In the genomic region with DNA sequence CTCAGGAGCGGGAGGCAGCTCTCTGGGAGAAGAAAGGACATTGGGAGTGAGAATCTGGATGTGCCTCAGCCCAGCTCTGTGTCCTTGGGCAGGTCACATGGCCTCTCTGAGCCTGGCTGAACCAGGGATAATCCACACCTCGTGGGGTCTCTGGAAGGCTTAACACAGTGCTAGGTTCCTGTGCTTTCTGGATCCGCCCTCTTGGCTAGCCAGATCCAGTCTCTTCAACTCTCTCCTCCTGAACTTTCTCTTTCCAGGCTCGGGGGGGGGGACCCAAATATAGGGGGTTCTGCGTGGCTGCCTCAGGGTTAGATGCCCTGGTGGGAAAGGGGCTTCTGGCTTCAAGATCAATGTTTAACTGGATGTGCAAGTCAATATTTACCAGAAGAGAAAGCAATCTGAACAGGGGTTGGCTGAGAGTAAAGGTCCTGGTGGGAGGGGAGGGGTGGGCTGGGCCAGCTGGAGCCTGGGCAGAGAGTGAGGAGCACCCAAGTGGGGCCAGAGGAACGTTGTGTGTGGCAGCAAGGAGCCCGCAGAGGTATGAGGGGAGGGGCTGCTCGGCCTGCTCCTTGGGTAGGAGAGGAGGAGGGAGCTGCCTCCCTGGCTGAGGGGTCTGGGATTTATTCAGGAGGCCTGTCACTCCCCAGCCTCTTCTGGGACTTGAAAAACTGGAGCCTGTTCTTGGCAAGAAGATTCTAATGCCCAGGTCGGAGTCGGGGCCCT, we compare ENCODE assay signal across 1 cellular context.
TF ChIP-seq lines count a peak whose summit lies in the region.

A gene (plus strand): TSS at position 501 of the 723 bp plus-strand sequence. CDS start 2,125 bp downstream, outside the sequence.

TF ChIP-seq in A549, 52 proteins besides CTCF, POLR2A, EP300 and RAD21 (continued from another document):
- TF ChIP-seq, protein P1, sequence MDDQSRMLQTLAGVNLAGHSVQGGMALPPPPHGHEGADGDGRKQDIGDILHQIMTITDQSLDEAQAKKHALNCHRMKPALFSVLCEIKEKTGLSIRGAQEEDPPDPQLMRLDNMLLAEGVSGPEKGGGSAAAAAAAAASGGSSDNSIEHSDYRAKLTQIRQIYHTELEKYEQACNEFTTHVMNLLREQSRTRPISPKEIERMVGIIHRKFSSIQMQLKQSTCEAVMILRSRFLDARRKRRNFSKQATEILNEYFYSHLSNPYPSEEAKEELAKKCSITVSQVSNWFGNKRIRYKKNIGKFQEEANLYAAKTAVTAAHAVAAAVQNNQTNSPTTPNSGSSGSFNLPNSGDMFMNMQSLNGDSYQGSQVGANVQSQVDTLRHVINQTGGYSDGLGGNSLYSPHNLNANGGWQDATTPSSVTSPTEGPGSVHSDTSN (IDR thresholded peaks at IDR 0.05) = no peak
- TF ChIP-seq ESRRA (IDR thresholded peaks at IDR 0.05; ENCODE audit: borderline replicate concordance, low read length) (no peak), HOXB5 (CRISPR knock-in tag; IDR thresholded peaks at IDR 0.05) (no peak), MYC (IDR thresholded peaks at IDR 0.05; ENCODE audit: borderline replicate concordance, low read length) (no peak), NR3C1 (IDR thresholded peaks at IDR 0.05) (no peak), KDM5A (IDR thresholded peaks at IDR 0.05) (no peak), PHF8 (IDR thresholded peaks at IDR 0.05; ENCODE audit: borderline replicate concordance, low read depth) (no peak)
- TF ChIP-seq, protein P2, sequence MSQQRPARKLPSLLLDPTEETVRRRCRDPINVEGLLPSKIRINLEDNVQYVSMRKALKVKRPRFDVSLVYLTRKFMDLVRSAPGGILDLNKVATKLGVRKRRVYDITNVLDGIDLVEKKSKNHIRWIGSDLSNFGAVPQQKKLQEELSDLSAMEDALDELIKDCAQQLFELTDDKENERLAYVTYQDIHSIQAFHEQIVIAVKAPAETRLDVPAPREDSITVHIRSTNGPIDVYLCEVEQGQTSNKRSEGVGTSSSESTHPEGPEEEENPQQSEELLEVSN (IDR thresholded peaks at IDR 0.05; ENCODE audit: borderline replicate concordance, low read depth) = no peak
- TF ChIP-seq, protein P3, sequence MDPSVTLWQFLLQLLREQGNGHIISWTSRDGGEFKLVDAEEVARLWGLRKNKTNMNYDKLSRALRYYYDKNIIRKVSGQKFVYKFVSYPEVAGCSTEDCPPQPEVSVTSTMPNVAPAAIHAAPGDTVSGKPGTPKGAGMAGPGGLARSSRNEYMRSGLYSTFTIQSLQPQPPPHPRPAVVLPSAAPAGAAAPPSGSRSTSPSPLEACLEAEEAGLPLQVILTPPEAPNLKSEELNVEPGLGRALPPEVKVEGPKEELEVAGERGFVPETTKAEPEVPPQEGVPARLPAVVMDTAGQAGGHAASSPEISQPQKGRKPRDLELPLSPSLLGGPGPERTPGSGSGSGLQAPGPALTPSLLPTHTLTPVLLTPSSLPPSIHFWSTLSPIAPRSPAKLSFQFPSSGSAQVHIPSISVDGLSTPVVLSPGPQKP (IDR thresholded peaks at IDR 0.05; ENCODE audit: low read depth, low read length) = no peak
- TF ChIP-seq, protein P4, sequence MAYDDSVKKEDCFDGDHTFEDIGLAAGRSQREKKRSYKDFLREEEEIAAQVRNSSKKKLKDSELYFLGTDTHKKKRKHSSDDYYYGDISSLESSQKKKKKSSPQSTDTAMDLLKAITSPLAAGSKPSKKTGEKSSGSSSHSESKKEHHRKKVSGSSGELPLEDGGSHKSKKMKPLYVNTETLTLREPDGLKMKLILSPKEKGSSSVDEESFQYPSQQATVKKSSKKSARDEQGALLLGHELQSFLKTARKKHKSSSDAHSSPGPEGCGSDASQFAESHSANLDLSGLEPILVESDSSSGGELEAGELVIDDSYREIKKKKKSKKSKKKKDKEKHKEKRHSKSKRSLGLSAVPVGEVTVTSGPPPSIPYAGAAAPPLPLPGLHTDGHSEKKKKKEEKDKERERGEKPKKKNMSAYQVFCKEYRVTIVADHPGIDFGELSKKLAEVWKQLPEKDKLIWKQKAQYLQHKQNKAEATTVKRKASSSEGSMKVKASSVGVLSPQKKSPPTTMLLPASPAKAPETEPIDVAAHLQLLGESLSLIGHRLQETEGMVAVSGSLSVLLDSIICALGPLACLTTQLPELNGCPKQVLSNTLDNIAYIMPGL (CRISPR knock-in tag; IDR thresholded peaks at IDR 0.05; ENCODE audit: borderline replicate concordance) = no peak
TF ChIP-seq in A549: peak in this region for 0.
